25 cellular contexts compared by ENCODE assay signal in genomic region chr10:61341008-61341407, GRCh38.
"Had no signal": no experiment of that assay in that cellular context is flagged by ENCODE, and none has a peak within 500 bp of the region (broad histone marks: within the 10 kb centered on the region; RNA-seq: fewer than 3 reads in every experiment).

No MANE protein-coding gene starts in this region.

- FAIRE-seq: endometrium, islet of Langerhans, keratinocyte had no signal

- H3K27ac ChIP-seq: colonic mucosa, epithelial cell of prostate, esophagus squamous epithelium, gastrocnemius medialis, heart right ventricle, left lung, lower lobe of right lung had no signal

- ATAC-seq: effector memory CD8-positive, alpha-beta T cell; esophagus mucosa; gastrocnemius medialis; heart right ventricle; left cardiac atrium; left lung; left ventricle myocardium superior; lower lobe of right lung; mucosa of descending colon had no signal

- H3K9me3 ChIP-seq: colonic mucosa, esophagus squamous epithelium, gastrocnemius medialis, heart right ventricle, left lung, lower lobe of right lung, mucosa of descending colon had no signal

- H3K27me3 ChIP-seq: colonic mucosa, esophagus squamous epithelium, gastrocnemius medialis, heart right ventricle, left lung had no signal

- H3K36me3 ChIP-seq: colonic mucosa, esophagus squamous epithelium, gastrocnemius medialis, heart right ventricle, left lung, lower lobe of right lung had no signal

- H3K4me3 ChIP-seq: colonic mucosa, esophagus squamous epithelium, gastrocnemius medialis, heart right ventricle, left lung, lower lobe of right lung, mucosa of descending colon had no signal

- H3K4me1 ChIP-seq: colonic mucosa, esophagus squamous epithelium, gastrocnemius medialis, heart right ventricle, left lung, lower lobe of right lung had no signal

- DNase-seq: colonic mucosa; cortex of kidney; effector CD8-positive, alpha-beta T cell; effector memory CD8-positive, alpha-beta T cell; endodermal cell; erythroblast; esophagus squamous epithelium; foreskin fibroblast; foreskin melanocyte; gastrocnemius medialis; glutamatergic neuron; head of caudate nucleus; heart right ventricle; hippocampal formation; left cardiac atrium; left lung; left ventricle myocardium superior; lower lobe of right lung; mesenchymal stem cell; mucosa of descending colon had no signal
